In genomic region chr22:19943665-19944026, GRCh38 we compare ENCODE assay signal across 8 cellular contexts. TPM values are rescaled to one million over a fixed set of nuclear protein-coding genes. Genes with fewer than 3 reads are reported as not detected.
DNase-seq lines count a peak whose midpoint lies in the region; ATAC-seq and TF ChIP-seq lines count a peak whose summit lies in the region.

No MANE protein-coding gene starts in this region.

- H3K27ac Mint-ChIP-seq in MCF 10A (ENCODE audit: low read depth, unreplicated experiment), result peak overlapping the region; percentile 97

- peak overlapping the region; percentile 89 for H3K4me3 Mint-ChIP-seq in MCF 10A (ENCODE audit: unreplicated experiment)

- H3K4me1 Mint-ChIP-seq in MCF 10A (ENCODE audit: insufficient read depth, unreplicated experiment), result peaks cover 34% of the 10 kb centered on the region

- intact Hi-C loops in MCF 10A (cut with micrococcal nuclease), result no loop called here

- peak overlapping the region; percentile 79 for H3K27ac ChIP-seq in muscle layer of colon (ENCODE audit: low read depth, low read length)

- TF ChIP-seq CTCF in LNCaP clone FGC (IDR thresholded peaks at IDR 0.05; ENCODE audit: control insufficient read depth, extremely low read depth, insufficient read depth) (0 out of 2 replicates have a peak, but pooled peaks have one; percentile 11), MCF 10A (IDR thresholded peaks at IDR 0.05; ENCODE audit: unreplicated experiment) (no peak)

- ATAC-seq in GM19397 (IDR thresholded peaks at IDR 0.05; ENCODE audit: unreplicated experiment), result no peak
- no peak for ATAC-seq in HG03097 (IDR thresholded peaks at IDR 0.05; ENCODE audit: low FRiP score, unreplicated experiment)

- DNase-seq in DMS114 treated with DMSO at 0.1 percent for 48 hours (lab: John Stamatoyannopoulos, UW; ENCODE audit: unreplicated experiment), result peak; percentile 10
- DNase-seq in LNCaP clone FGC (ENCODE audit: low read depth), result no peak
- no peak for DNase-seq in MCF 10A (ENCODE audit: unreplicated experiment)
- DNase-seq in NOMO-1 treated with DMSO at 0.1 percent for 48 hours (lab: John Stamatoyannopoulos, UW; ENCODE audit: unreplicated experiment), result no peak
- DNase-seq in NK-92 (lab: John Stamatoyannopoulos, UW; ENCODE audit: unreplicated experiment), result no peak

- POLR2A ChIA-PET in MCF 10A (lab: Yijun Ruan, JAX), result interaction anchor here (0.7 to 1.0 kb wide), 4 partner anchors 10 to 325 kb away, joined by 3 read pairs; no protein-coding TSS in a partner anchor

- H3K27me3 Mint-ChIP-seq in MCF 10A (ENCODE audit: insufficient read depth, unreplicated experiment), result no peaks in the 10 kb centered on the region

- peaks cover 33% of the 10 kb centered on the region for H3K4me1 ChIP-seq in muscle layer of colon (ENCODE audit: insufficient read depth, low read length)

- H3K4me3 ChIP-seq in LNCaP clone FGC (ENCODE audit: low read depth, low read length), result no peak overlapping the region
- no peak overlapping the region for H3K4me3 ChIP-seq in muscle layer of colon (ENCODE audit: low read depth in 1 of 2, low read length in 2 of 2)

- CTCF ChIA-PET in MCF 10A (lab: Yijun Ruan, JAX), result interaction anchor here (0.7 to 2.5 kb wide), 3 partner anchors 10 to 213 kb away, joined by 3 to 11 read pairs (median 3); no protein-coding TSS in a partner anchor

- H3K36me3 ChIP-seq in muscle layer of colon (ENCODE audit: insufficient read depth, low read length), result no peaks in the 10 kb centered on the region

- H3K9me3 ChIP-seq in muscle layer of colon (ENCODE audit: low read length), result no peaks in the 10 kb centered on the region

- BruUV-seq in MCF 10A (replicated peaks; lab: Mats Ljungman, UMichigan), result no TSS peak

- H3K27me3 ChIP-seq in muscle layer of colon (ENCODE audit: control insufficient read depth in 1 of 2, insufficient read depth in 2 of 2, low read length in 2 of 2), result no peaks in the 10 kb centered on the region

- H3K9me3 Mint-ChIP-seq in MCF 10A (ENCODE audit: unreplicated experiment), result no peaks in the 10 kb centered on the region

- peaks cover 16% of the 10 kb centered on the region for H3K36me3 Mint-ChIP-seq in MCF 10A (ENCODE audit: insufficient read depth, unreplicated experiment)

- peak overlapping the region; percentile 20 for H3K9ac ChIP-seq in muscle layer of colon (ENCODE audit: low read length)

RNA-seq across cellular contexts. Expression of gene TXNRD2, which starts 2.0 kb away (rescaled TPM):
- 28.7 and 39.9 TPM in 2 replicates for total RNA-seq in MCF 10A (2022)

RNA-seq across cellular contexts. Expression of gene COMT, which starts 2.1 kb away (rescaled TPM):
- 196 and 208 TPM in 2 replicates for total RNA-seq in MCF 10A (2022)
